Comparison of ENCODE assay signal across 23 cellular contexts in genomic region chr14:21534576-21534975, GRCh38. TPM values are rescaled to one million over a fixed set of nuclear protein-coding genes. Genes with fewer than 3 reads are reported as not detected.
A peak's percentile ranks its signal among the peaks of the same experiment; 100 is the strongest.
DNase-seq lines count a peak whose midpoint lies in the region; TF ChIP-seq lines count a peak whose summit lies in the region.
"Had no signal": no experiment of that assay in that cellular context is flagged by ENCODE, and none has a peak within 500 bp of the region (broad histone marks: within the 10 kb centered on the region; RNA-seq: fewer than 3 reads in every experiment).

No MANE protein-coding gene starts in this region.

- H3K4me2 ChIP-seq in OCI-LY7 (ENCODE audit: low read length): 0 out of 2 replicates have a peak overlapping the region, but pooled peaks have one; percentile 1
- H3K4me2 ChIP-seq: BLaER1 had no signal

- H3K27ac ChIP-seq in HUES64 (ENCODE audit: low read depth, low read length) (peak overlapping the region; percentile 95), OCI-LY7 (ENCODE audit: low read depth, low read length, poor library complexity, severe bottlenecking) (no peak overlapping the region), substantia nigra (ENCODE audit: low read depth, low read length, poor library complexity, severe bottlenecking) (no peak overlapping the region)
- H3K27ac ChIP-seq: BLaER1, SJCRH30, suprapubic skin had no signal

- peak overlapping the region; percentile 21 for H3K27ac Mint-ChIP-seq in type B pancreatic cell
- H3K27ac Mint-ChIP-seq: activated CD4-positive, alpha-beta T cell treated with anti-CD3 and anti-CD28 coated beads, Interleukin-2, amount 10 ng/mL, durations not matched to agents 24 days and 14 days; dendritic cell treated with granulocyte-macrophage colony-stimulating factor and Interleukin-4, amounts not matched to agents 40 ng/mL and 50 ng/mL, for 4 days had no signal

- no peaks in the 10 kb centered on the region for H3K9me2 ChIP-seq in OCI-LY7 (ENCODE audit: insufficient read depth, low read length)

- POLR2A ChIA-PET in OCI-LY7 (lab: Charles Lee): interaction anchor here (0.9 to 1.1 kb wide), 3 partner anchors 9 to 23 kb away, joined by 3 to 9 read pairs (median 3); partner anchors contain the start of genes METTL3 and SALL2

- peaks cover 8% of the 10 kb centered on the region; the same call in 1 of the 2 replicates for H3K36me3 ChIP-seq in HUES64 (ENCODE audit: insufficient read depth, low read length)
- no peaks in the 10 kb centered on the region for H3K36me3 ChIP-seq in OCI-LY7 (ENCODE audit: insufficient read depth, low read length)
- H3K36me3 ChIP-seq: BLaER1, SJCRH30, suprapubic skin had no signal

- H3K9me3 Mint-ChIP-seq in type B pancreatic cell: no peaks in the 10 kb centered on the region
- H3K9me3 Mint-ChIP-seq: activated CD4-positive, alpha-beta T cell treated with anti-CD3 and anti-CD28 coated beads, Interleukin-2, amount 10 ng/mL, durations not matched to agents 24 days and 14 days; dendritic cell treated with granulocyte-macrophage colony-stimulating factor and Interleukin-4, amounts not matched to agents 40 ng/mL and 50 ng/mL, for 4 days had no signal

- no peaks in the 10 kb centered on the region for H3K79me2 ChIP-seq in OCI-LY7 (ENCODE audit: insufficient read depth, low read depth, low read length)

- intact Hi-C loops in OCI-LY7 (cut with micrococcal nuclease; ENCODE audit: unreplicated experiment): no loop called here

- DNase-seq in OCI-LY7 (ENCODE audit: low spot score) (peak; percentile 51), iPS DF 4.7 (ENCODE audit: extremely low read depth, low spot score) (peak; percentile 90), type B pancreatic cell (ENCODE audit: extremely low spot score, unreplicated experiment) (no peak), GF-D8 (lab: John Stamatoyannopoulos, UW) (no peak), mucosa of gallbladder (ENCODE audit: low spot score) (no peak), substantia nigra (lab: John Stamatoyannopoulos, UW) (no peak)
- DNase-seq: activated CD4-positive, alpha-beta T cell treated with anti-CD3 and anti-CD28 coated beads, Interleukin-2, amount 10 ng/mL, durations not matched to agents 24 days and 14 days; activated naive CD4-positive, alpha-beta T cell treated with anti-CD3 and anti-CD28 coated beads, Interleukin-2, amount 50 U/mL, for 16 hours; erythroblast; left colon; midbrain; NCI-H1436 treated with DMSO at 0.1 percent for 48 hours; NCI-H2227 treated with DMSO at 0.1 percent for 48 hours; NK-92 treated with Interleukin-12 subunit alpha and Interleukin-12 subunit beta, amount 100 ng/mL, for 24 hours; SJCRH30; stimulated activated CD4-positive, alpha-beta T cell treated with anti-CD3 and anti-CD28 coated beads, Interleukin-2, amount 100 ng/mL, for 24 hours; T1000 had no signal

- no peaks in the 10 kb centered on the region for H3K36me3 Mint-ChIP-seq in type B pancreatic cell

- H3K4me3 ChIP-seq in HUES64 (ENCODE audit: low read length): peak overlapping the region; percentile 93
- H3K4me3 ChIP-seq in OCI-LY7 (ENCODE audit: low read depth, low read length, poor library complexity, severe bottlenecking): no peak overlapping the region
- H3K4me3 ChIP-seq: BLaER1, SJCRH30, suprapubic skin had no signal

- BruUV-seq in OCI-LY7 (replicated peaks; lab: Mats Ljungman, UMichigan): no TSS peak

- H2AFZ ChIP-seq in OCI-LY7 (ENCODE audit: low read length): peak overlapping the region; percentile 40; the same call in 1 of the 2 replicates

- CTCF ChIA-PET in OCI-LY7 (lab: Charles Lee; ENCODE audit: unreplicated experiment): interaction anchor here (0.8 kb wide), 1 partner anchor 36 kb away, joined by 4 read pairs; no protein-coding TSS in a partner anchor

- TF ChIP-seq CTCF in OCI-LY7 (conservative IDR thresholded peaks at IDR 0.05; ENCODE audit: low read length) (no peak), type B pancreatic cell (conservative IDR thresholded peaks at IDR 0.05) (no peak)

- peaks cover 32% of the 10 kb centered on the region for H3K4me1 Mint-ChIP-seq in type B pancreatic cell (ENCODE audit: unreplicated experiment)

- peaks cover 44% of the 10 kb centered on the region for H3K27me3 Mint-ChIP-seq in type B pancreatic cell

- no peaks in the 10 kb centered on the region for H3K27me3 ChIP-seq in HUES64 (ENCODE audit: insufficient read depth, low read length)

- 2% methylated on average over 4 of the region's 4 CpGs for WGBS in HUES64

- H4K20me1 ChIP-seq in OCI-LY7 (ENCODE audit: insufficient read depth, low read length): no peaks in the 10 kb centered on the region
- H4K20me1 ChIP-seq: BLaER1 had no signal

- H3K4me1 ChIP-seq in HUES64 (ENCODE audit: insufficient read depth, low read length) (peaks cover 47% of the 10 kb centered on the region), OCI-LY7 (ENCODE audit: insufficient read depth, low read length, poor library complexity, severe bottlenecking) (peaks cover 27% of the 10 kb centered on the region)
- H3K4me1 ChIP-seq: BLaER1 had no signal

- H3K9ac ChIP-seq in HUES64 (ENCODE audit: low read depth, low read length): peak overlapping the region; percentile 86
- H3K9ac ChIP-seq: BLaER1 had no signal

- peak overlapping the region; percentile 84 for H3K4me3 Mint-ChIP-seq in type B pancreatic cell
- H3K4me3 Mint-ChIP-seq: activated CD4-positive, alpha-beta T cell treated with anti-CD3 and anti-CD28 coated beads, Interleukin-2, amount 10 ng/mL, durations not matched to agents 24 days and 14 days; dendritic cell treated with granulocyte-macrophage colony-stimulating factor and Interleukin-4, amounts not matched to agents 40 ng/mL and 50 ng/mL, for 4 days had no signal

- H3K9me3 ChIP-seq in HUES64 (ENCODE audit: insufficient read depth, low read depth, low read length) (no peaks in the 10 kb centered on the region), OCI-LY7 (ENCODE audit: low read length) (no peaks in the 10 kb centered on the region)
- H3K9me3 ChIP-seq: BLaER1, SJCRH30, suprapubic skin had no signal

RNA-seq across cellular contexts. Expression of gene SALL2, which starts 8.4 kb away (rescaled TPM):
- 211 TPM for polyA plus RNA-seq in HUES64 (2013, experiment 1 of 2)
- polyA plus RNA-seq in HUES64 (2013, experiment 2 of 2): 202 TPM
- 7.9 and 8.2 TPM in 2 replicates for total RNA-seq in OCI-LY7 (2014; rRNA removed; shearing (Covaris generic))
- total RNA-seq in OCI-LY7 (2022) (12.9 and 15.9 TPM in 2 replicates), type B pancreatic cell (ENCODE audit: low replicate concordance) (16.2 and 75.8 TPM in 2 replicates), mucosa of gallbladder (8.3 TPM)

RNA-seq across cellular contexts. Expression of gene METTL3, which starts 23.4 kb away (rescaled TPM):
- polyA plus RNA-seq in HUES64 (2013, experiment 1 of 2): 59.3 TPM
- polyA plus RNA-seq in HUES64 (2013, experiment 2 of 2): 55.1 TPM
- total RNA-seq in OCI-LY7 (2014; rRNA removed; shearing (Covaris generic)): 118 and 145 TPM in 2 replicates
- total RNA-seq in OCI-LY7 (2022) (101 and 105 TPM in 2 replicates), type B pancreatic cell (ENCODE audit: low replicate concordance) (50.2 and 68.6 TPM in 2 replicates), mucosa of gallbladder (37.5 TPM)

RNA-seq across cellular contexts. Expression of gene OR10G3, which starts 45.3 kb away (rescaled TPM):
- polyA plus RNA-seq in HUES64 (2013, experiment 1 of 2): not detected
- polyA plus RNA-seq in HUES64 (2013, experiment 2 of 2): not detected
- not detected in 2 replicates for total RNA-seq in OCI-LY7 (2014; rRNA removed; shearing (Covaris generic))
- total RNA-seq in OCI-LY7 (2022): not detected in 2 replicates
- total RNA-seq in type B pancreatic cell (ENCODE audit: low replicate concordance): not detected in 2 replicates
- total RNA-seq in mucosa of gallbladder: not detected
- total RNA-seq: activated CD4-positive, alpha-beta T cell treated with anti-CD3 and anti-CD28 coated beads, Interleukin-2, amount 10 ng/mL, durations not matched to agents 24 days and 14 days; left colon; LHCN-M2; osteocyte; SJCRH30; suprapubic skin had no signal

RNA-seq across cellular contexts. Expression of gene TOX4, which starts 57.6 kb away (rescaled TPM):
- polyA plus RNA-seq in HUES64 (2013, experiment 1 of 2): 32.4 TPM
- polyA plus RNA-seq in HUES64 (2013, experiment 2 of 2): 29.9 TPM
- total RNA-seq in OCI-LY7 (2014; rRNA removed; shearing (Covaris generic)): 17.6 and 26.1 TPM in 2 replicates
- total RNA-seq in OCI-LY7 (2022) (56.2 and 65.4 TPM in 2 replicates), type B pancreatic cell (ENCODE audit: low replicate concordance) (73.8 and 75.4 TPM in 2 replicates), mucosa of gallbladder (66.7 TPM)

RNA-seq across cellular contexts. Expression of gene RAB2B, which starts 57.8 kb away (rescaled TPM):
- polyA plus RNA-seq in HUES64 (2013, experiment 1 of 2): 14.3 TPM
- 18.5 TPM for polyA plus RNA-seq in HUES64 (2013, experiment 2 of 2)
- 14.4 and 14.5 TPM in 2 replicates for total RNA-seq in OCI-LY7 (2014; rRNA removed; shearing (Covaris generic))
- 18.7 and 24.2 TPM in 2 replicates for total RNA-seq in OCI-LY7 (2022)
- 20.7 and 29.4 TPM in 2 replicates for total RNA-seq in type B pancreatic cell (ENCODE audit: low replicate concordance)
- 20.6 TPM for total RNA-seq in mucosa of gallbladder

Comparison
In these comparisons a context has a peak if more than half of its experiments do, and no peak if none do; other contexts are left out.
1. DNase-seq: peak in OCI-LY7 (single experiment) and iPS DF 4.7 (single experiment); none in type B pancreatic cell (single experiment), GF-D8 (single experiment), mucosa of gallbladder (single experiment) and substantia nigra (0 of 49).